In genomic region chr12:108990103-108990502, GRCh38 we compare ENCODE assay signal across 13 cellular contexts. TPM values are rescaled to one million over a fixed set of nuclear protein-coding genes. Genes with fewer than 3 reads are reported as not detected.
"Had no signal": no experiment of that assay in that cellular context is flagged by ENCODE, and none has a peak within 500 bp of the region (broad histone marks: within the 10 kb centered on the region; RNA-seq: fewer than 3 reads in every experiment).

No MANE protein-coding gene starts in this region.

RNA-seq across cellular contexts. Expression of gene SVOP, which starts 30.8 kb away (rescaled TPM):
- total RNA-seq: activated B cell treated with CpG ODN at 0.5 μM for 24 hours; activated CD4-positive, alpha-beta memory T cell treated with anti-CD3 and anti-CD28 coated beads for 36 hours; activated CD4-positive, alpha-beta memory T cell treated with anti-CD3 and anti-CD28 coated beads, Interleukin-2, amount 10 ng/mL, durations not matched to agents 7 days and 5 days; activated CD4-positive, alpha-beta T cell treated with anti-CD3 and anti-CD28 coated beads for 36 hours; activated CD4-positive, alpha-beta T cell treated with anti-CD3 and anti-CD28 coated beads, Interleukin-2, amount 10 ng/mL, durations not matched to agents 24 days and 14 days; activated CD4-positive, alpha-beta T cell treated with anti-CD3 and anti-CD28 coated beads, Interleukin-2, amount 10 ng/mL, durations not matched to agents 7 days and 5 days; activated CD8-positive, alpha-beta memory T cell treated with anti-CD3 and anti-CD28 coated beads for 36 hours; activated CD8-positive, alpha-beta memory T cell treated with anti-CD3 and anti-CD28 coated beads, Interleukin-2, amount 10 ng/mL, durations not matched to agents 7 days and 5 days; activated CD8-positive, alpha-beta T cell treated with anti-CD3 and anti-CD28 coated beads for 36 hours; activated CD8-positive, alpha-beta T cell treated with anti-CD3 and anti-CD28 coated beads, Interleukin-2, amount 10 ng/mL, durations not matched to agents 7 days and 5 days; T-helper 1 cell treated with Interleukin-12 subunit alpha and Interleukin-12 subunit beta and Interleukin-4 antibody, amounts not matched to agents 30 ng/mL and 1 ng/mL, for 36 hours; T-helper 17 cell; T-helper 2 cell treated with Interferon-gamma antibody and Interleukin-4, amounts not matched to agents 100 ng/mL and 5 ng/mL, for 36 hours had no signal
